ENCODE assay signal across 1 cellular context in genomic region chr6:69914015-69914485, GRCh38.
TF ChIP-seq lines count a peak whose summit lies in the region.

No MANE protein-coding gene starts in this region.

TF ChIP-seq in GM12878, 131 proteins besides CTCF, POLR2A, EP300 and RAD21 (continued from another document):
- TF ChIP-seq CUX1 (IDR thresholded peaks at IDR 0.05; ENCODE audit: insufficient replicate concordance, low read depth, low read length) = no peak
- no peak for TF ChIP-seq BRCA1 (IDR thresholded peaks at IDR 0.05; ENCODE audit: low read depth, low read length)
- no peak for TF ChIP-seq ESRRA (IDR thresholded peaks at IDR 0.05; ENCODE audit: low read length)
- TF ChIP-seq CBFB (IDR thresholded peaks at IDR 0.05; ENCODE audit: low read depth) = no peak
- TF ChIP-seq ZBTB4 (CRISPR knock-in tag; IDR thresholded peaks at IDR 0.05) = no peak
- no peak for TF ChIP-seq YBX1 (IDR thresholded peaks at IDR 0.05)
- TF ChIP-seq TAF1 (IDR thresholded peaks at IDR 0.05; ENCODE audit: borderline replicate concordance, low read depth, low read length) = no peak
- TF ChIP-seq, protein P1, sequence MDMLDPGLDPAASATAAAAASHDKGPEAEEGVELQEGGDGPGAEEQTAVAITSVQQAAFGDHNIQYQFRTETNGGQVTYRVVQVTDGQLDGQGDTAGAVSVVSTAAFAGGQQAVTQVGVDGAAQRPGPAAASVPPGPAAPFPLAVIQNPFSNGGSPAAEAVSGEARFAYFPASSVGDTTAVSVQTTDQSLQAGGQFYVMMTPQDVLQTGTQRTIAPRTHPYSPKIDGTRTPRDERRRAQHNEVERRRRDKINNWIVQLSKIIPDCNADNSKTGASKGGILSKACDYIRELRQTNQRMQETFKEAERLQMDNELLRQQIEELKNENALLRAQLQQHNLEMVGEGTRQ (IDR thresholded peaks at IDR 0.05; ENCODE audit: borderline replicate concordance, low read depth, low read length) = no peak
- TF ChIP-seq STAT3 (IDR thresholded peaks at IDR 0.05; ENCODE audit: low read depth, low read length) = no peak
- no peak for TF ChIP-seq PAX8 (IDR thresholded peaks at IDR 0.05)
- no peak for TF ChIP-seq TCF7 (IDR thresholded peaks at IDR 0.05; ENCODE audit: borderline replicate concordance)
- TF ChIP-seq JUNB (IDR thresholded peaks at IDR 0.05) = no peak
- no peak for TF ChIP-seq SREBF1 (IDR thresholded peaks at IDR 0.05; ENCODE audit: low read length)
- no peak for TF ChIP-seq MYC (IDR thresholded peaks at IDR 0.05; ENCODE audit: insufficient read depth, insufficient read length, insufficient replicate concordance, low read length, severe bottlenecking)
- TF ChIP-seq IKZF1 (conservative IDR thresholded peaks at IDR 0.05) = no peak
- no peak for TF ChIP-seq TCF3 (IDR thresholded peaks at IDR 0.05; ENCODE audit: borderline replicate concordance, insufficient read depth, low read depth, low read length)
- no peak for TF ChIP-seq EGR1 (IDR thresholded peaks at IDR 0.05; ENCODE audit: borderline replicate concordance in 1 of 2, low read depth in 2 of 2, low read length in 2 of 2)
TF ChIP-seq in GM12878: peak in this region for 0.
